ENCODE assay signal across 9 cellular contexts in genomic region chr3:187678869-187679268, GRCh38. TPM values are rescaled to one million over a fixed set of nuclear protein-coding genes. Genes with fewer than 3 reads are reported as not detected.
DNase-seq lines count a peak whose midpoint lies in the region; ATAC-seq, FAIRE-seq and TF ChIP-seq lines count a peak whose summit lies in the region.
"Had no signal": no experiment of that assay in that cellular context is flagged by ENCODE, and none has a peak within 500 bp of the region (broad histone marks: within the 10 kb centered on the region; RNA-seq: fewer than 3 reads in every experiment).

No MANE protein-coding gene starts in this region.

- CTCF ChIA-PET in Calu3 (lab: Charles Lee), result interaction anchor here (0.7 to 9.2 kb wide), 29 partner anchors 11 to 830 kb away, joined by 3 to 395 read pairs (median 6); partner anchors contain the start of genes MASP1, RPL39L and RTP4

- no TSS peak for BruUV-seq in Calu3 (replicated peaks; lab: Mats Ljungman, UMichigan)

- TF ChIP-seq CTCF in Calu3 (IDR thresholded peaks at IDR 0.05; ENCODE audit: unreplicated experiment) (peak; percentile 70), HFF-Myc (IDR thresholded peaks at IDR 0.05; ENCODE audit: low read depth, low read length, missing control alignments) (peak; percentile 76), astrocyte (IDR thresholded peaks at IDR 0.05; ENCODE audit: insufficient read depth, low read depth, low read length) (peak; percentile 81)

- H3K9me3 ChIP-seq in astrocyte (ENCODE audit: insufficient read depth, low read depth, low read length), result no peaks in the 10 kb centered on the region

- peak overlapping the region; percentile 58 for H3K27ac Mint-ChIP-seq in Calu3 (ENCODE audit: unreplicated experiment)
- no peak overlapping the region for H3K27ac Mint-ChIP-seq in astrocyte (ENCODE audit: unreplicated experiment)
- H3K27ac Mint-ChIP-seq in activated T-helper 2 cell treated with anti-CD3 and anti-CD28 coated beads, Interferon-gamma antibody, Interleukin-2, Interleukin-4, amounts not matched to agents 10 μg/mL and 5 μg/mL and 100 μg/mL, durations not matched to agents 14 hours and 24 hours and 36 hours, result no peak overlapping the region

- peaks cover 15% of the 10 kb centered on the region for H3K4me1 Mint-ChIP-seq in Calu3 (ENCODE audit: low read depth, unreplicated experiment)
- peaks cover 7% of the 10 kb centered on the region for H3K4me1 Mint-ChIP-seq in astrocyte (ENCODE audit: low read depth, unreplicated experiment)
- H3K4me1 Mint-ChIP-seq in activated T-helper 2 cell treated with anti-CD3 and anti-CD28 coated beads, Interferon-gamma antibody, Interleukin-2, Interleukin-4, amounts not matched to agents 10 μg/mL and 5 μg/mL and 100 μg/mL, durations not matched to agents 14 hours and 24 hours and 36 hours (ENCODE audit: low read depth), result no peaks in the 10 kb centered on the region

- H3K4me1 ChIP-seq in astrocyte (ENCODE audit: insufficient read depth, low read length), result no peaks in the 10 kb centered on the region

- H3K27me3 ChIP-seq in astrocyte (ENCODE audit: insufficient read depth, low read length), result peaks cover 29% of the 10 kb centered on the region

- FAIRE-seq in astrocyte (lab: Jason Lieb, UNC), result peak; percentile 82

- H3K9me3 Mint-ChIP-seq in Calu3 (ENCODE audit: low read depth, unreplicated experiment) (no peaks in the 10 kb centered on the region), astrocyte (ENCODE audit: unreplicated experiment) (no peaks in the 10 kb centered on the region)
- H3K9me3 Mint-ChIP-seq in activated T-helper 2 cell treated with anti-CD3 and anti-CD28 coated beads, Interferon-gamma antibody, Interleukin-2, Interleukin-4, amounts not matched to agents 10 μg/mL and 5 μg/mL and 100 μg/mL, durations not matched to agents 14 hours and 24 hours and 36 hours, result no peaks in the 10 kb centered on the region

- H3K4me3 Mint-ChIP-seq in Calu3 (ENCODE audit: low read depth, unreplicated experiment) (no peak overlapping the region), astrocyte (ENCODE audit: unreplicated experiment) (no peak overlapping the region)
- H3K4me3 Mint-ChIP-seq in activated T-helper 2 cell treated with anti-CD3 and anti-CD28 coated beads, Interferon-gamma antibody, Interleukin-2, Interleukin-4, amounts not matched to agents 10 μg/mL and 5 μg/mL and 100 μg/mL, durations not matched to agents 14 hours and 24 hours and 36 hours (ENCODE audit: low read depth), result no peak overlapping the region

- H3K27ac ChIP-seq in astrocyte (ENCODE audit: low read depth, low read length), result no peak overlapping the region

- H3K79me2 ChIP-seq in astrocyte (ENCODE audit: insufficient read depth, low read length), result no peaks in the 10 kb centered on the region

- H3K9ac ChIP-seq in astrocyte (ENCODE audit: low read length), result no peak overlapping the region

- ATAC-seq in HG03196 (IDR thresholded peaks at IDR 0.05; ENCODE audit: unreplicated experiment), result no peak

- intact Hi-C loops in Calu3 (cut with micrococcal nuclease; ENCODE audit: unreplicated experiment), result loop anchor here (1.0 to 10.0 kb wide), 6 partner anchors 35 to 834 kb away; partner anchors contain the start of gene ADIPOQ
- intact Hi-C loops in activated T-helper 2 cell treated with anti-CD3 and anti-CD28 coated beads, Interferon-gamma antibody, Interleukin-2, Interleukin-4, amounts not matched to agents 10 μg/mL and 5 μg/mL and 100 μg/mL, durations not matched to agents 14 hours and 24 hours and 36 hours (cut with micrococcal nuclease), result loop anchor here (1.0 to 2.0 kb wide), 4 partner anchors 35 to 458 kb away; no protein-coding TSS in a partner anchor

- DNase-seq in Calu3 (peak; percentile 78), HFF-Myc (ENCODE audit: extremely low read depth, low read depth) (peak; percentile 50), NOMO-1 treated with DMSO at 0.1 percent for 48 hours (lab: John Stamatoyannopoulos, UW; ENCODE audit: unreplicated experiment) (peak; percentile 72), astrocyte (ENCODE audit: low read depth) (peak; percentile 25), iPS DF 19.7 (ENCODE audit: low read depth, low spot score) (peak; percentile 33), smooth muscle cell of the brain vasculature (ENCODE audit: low read depth, low spot score) (peak; percentile 26)
- no peak for DNase-seq in activated T-helper 2 cell treated with anti-CD3 and anti-CD28 coated beads, Interferon-gamma antibody, Interleukin-2, Interleukin-4, amounts not matched to agents 10 μg/mL and 5 μg/mL and 100 μg/mL, durations not matched to agents 14 hours and 24 hours and 36 hours (ENCODE audit: low spot score)

- no peaks in the 10 kb centered on the region for H3K36me3 ChIP-seq in astrocyte (ENCODE audit: insufficient read depth, low read length)

- H3K27me3 Mint-ChIP-seq in Calu3 (ENCODE audit: unreplicated experiment) (peaks cover 62% of the 10 kb centered on the region), astrocyte (ENCODE audit: low read depth, unreplicated experiment) (peaks cover 14% of the 10 kb centered on the region)
- peaks cover 43% of the 10 kb centered on the region for H3K27me3 Mint-ChIP-seq in activated T-helper 2 cell treated with anti-CD3 and anti-CD28 coated beads, Interferon-gamma antibody, Interleukin-2, Interleukin-4, amounts not matched to agents 10 μg/mL and 5 μg/mL and 100 μg/mL, durations not matched to agents 14 hours and 24 hours and 36 hours (ENCODE audit: low read depth)

- no peaks in the 10 kb centered on the region for H4K20me1 ChIP-seq in astrocyte (ENCODE audit: insufficient read depth, low read length)

- H3K4me3 ChIP-seq in HFF-Myc (replicated peaks; ENCODE audit: low read depth, low read length) (no peak overlapping the region), astrocyte (ENCODE audit: insufficient read depth, low read depth, low read length) (no peak overlapping the region)

- no peak overlapping the region for H2AFZ ChIP-seq in astrocyte (ENCODE audit: low read depth, low read length)

- H3K36me3 Mint-ChIP-seq in Calu3 (ENCODE audit: insufficient read depth, unreplicated experiment) (no peaks in the 10 kb centered on the region), astrocyte (ENCODE audit: low read depth, unreplicated experiment) (no peaks in the 10 kb centered on the region)
- no peaks in the 10 kb centered on the region for H3K36me3 Mint-ChIP-seq in activated T-helper 2 cell treated with anti-CD3 and anti-CD28 coated beads, Interferon-gamma antibody, Interleukin-2, Interleukin-4, amounts not matched to agents 10 μg/mL and 5 μg/mL and 100 μg/mL, durations not matched to agents 14 hours and 24 hours and 36 hours (ENCODE audit: low read depth)

- H3K4me2 ChIP-seq in astrocyte (ENCODE audit: low read length), result no peak overlapping the region

RNA-seq across cellular contexts. Expression of gene SST, which starts 8.7 kb away (rescaled TPM):
- total RNA-seq in Calu3 (2022) (not detected in 2 replicates), astrocyte (0.77 TPM in 1 of 2 replicates, not detected in the other)
- not detected in 2 replicates for total RNA-seq in activated T-helper 2 cell treated with anti-CD3 and anti-CD28 coated beads, Interferon-gamma antibody, Interleukin-2, Interleukin-4, amounts not matched to agents 10 μg/mL and 5 μg/mL and 100 μg/mL, durations not matched to agents 14 hours and 24 hours and 36 hours
- total RNA-seq: skeletal muscle tissue had no signal

RNA-seq across cellular contexts. Expression of gene RTP2, which starts 23.5 kb away (rescaled TPM):
- not detected in 2 replicates for total RNA-seq in Calu3 (2022)
- not detected in 2 replicates for total RNA-seq in astrocyte
- not detected in 2 replicates for total RNA-seq in activated T-helper 2 cell treated with anti-CD3 and anti-CD28 coated beads, Interferon-gamma antibody, Interleukin-2, Interleukin-4, amounts not matched to agents 10 μg/mL and 5 μg/mL and 100 μg/mL, durations not matched to agents 14 hours and 24 hours and 36 hours
- total RNA-seq: skeletal muscle tissue had no signal
